8 cellular contexts compared by ENCODE assay signal in genomic region chr12:118357327-118358007, GRCh38. TPM values are rescaled to one million over a fixed set of nuclear protein-coding genes. Genes with fewer than 3 reads are reported as not detected.
DNase-seq lines count a peak whose midpoint lies in the region; ATAC-seq, FAIRE-seq and TF ChIP-seq lines count a peak whose summit lies in the region.

No MANE protein-coding gene starts in this region.

- ATAC-seq in Right ventricle myocardium superior (ENCODE audit: poor library complexity), result peak; percentile 86

- peak; percentile 89 for FAIRE-seq in GM12892 (lab: Jason Lieb, UNC)

- DNase-seq in GM12892 (ENCODE audit: insufficient read length), result peak; percentile 27
- peak; percentile 79 for DNase-seq in HCEC 1CT
- DNase-seq in NOMO-1 (lab: John Stamatoyannopoulos, UW; ENCODE audit: unreplicated experiment in 2 of 2), result peak; percentile 70 to 92
- DNase-seq in activated T-helper 9 cell treated with anti-CD3 and anti-CD28 coated beads, Interleukin-2, amount 50 U/mL, for 16 hours (ENCODE audit: low read depth), result peak; percentile 5
- DNase-seq in Right ventricle myocardium superior, result no peak
- DNase-seq in stimulated activated CD4-positive, alpha-beta T cell treated with anti-CD3 and anti-CD28 coated beads, Interleukin-2, amount 100 ng/mL, for 24 hours, result peak; percentile 36 to 57
- no peak for DNase-seq in iPS-NIHi7 (ENCODE audit: extremely low spot score)
- no peak for DNase-seq in islet precursor cell

- TF ChIP-seq POLR2A in GM12892 (IDR thresholded peaks at IDR 0.05; ENCODE audit: low read depth, low read length), result no peak

- intact Hi-C loops in Right ventricle myocardium superior (cut with DNase I), result no loop called here

RNA-seq across cellular contexts. Expression of gene TAOK3, which starts 15.2 kb away (rescaled TPM):
- polyA plus RNA-seq in GM12892 (2012; ENCODE audit: missing spikeins), result 44.0 TPM
- 21.8 TPM for total RNA-seq in Right ventricle myocardium superior

RNA-seq across cellular contexts. Expression of gene SUDS3, which starts 18.9 kb away (rescaled TPM):
- polyA plus RNA-seq in GM12892 (2012; ENCODE audit: missing spikeins), result 19.8 TPM
- total RNA-seq in Right ventricle myocardium superior, result 17.0 TPM

Comparison
In these comparisons a context has a peak if more than half of its experiments do, and no peak if none do; other contexts are left out.
1. DNase-seq: peak in GM12892 (single experiment), HCEC 1CT (single experiment), NOMO-1 (2 of 2), activated T-helper 9 cell treated with anti-CD3 and anti-CD28 coated beads, Interleukin-2, amount 50 U/mL, for 16 hours (single experiment) and stimulated activated CD4-positive, alpha-beta T cell treated with anti-CD3 and anti-CD28 coated beads, Interleukin-2, amount 100 ng/mL, for 24 hours (2 of 2); none in Right ventricle myocardium superior (single experiment), iPS-NIHi7 (single experiment) and islet precursor cell (single experiment).